ENCODE assay signal across 19 cellular contexts in genomic region chr1:83900530-83900929, GRCh38.
DNase-seq lines count a peak whose midpoint lies in the region; ATAC-seq and TF ChIP-seq lines count a peak whose summit lies in the region.
"Had no signal": no experiment of that assay in that cellular context is flagged by ENCODE, and none has a peak within 500 bp of the region (broad histone marks: within the 10 kb centered on the region; RNA-seq: fewer than 3 reads in every experiment).

No MANE protein-coding gene starts in this region.

- H3K36me3 Mint-ChIP-seq in WTC11, result no peaks in the 10 kb centered on the region

- H3K36me3 ChIP-seq in brain microvascular endothelial cell (replicated peaks), result no peaks in the 10 kb centered on the region

- H3K27me3 Mint-ChIP-seq in WTC11 (ENCODE audit: low read depth), result no peaks in the 10 kb centered on the region

- 0 out of 2 replicates have a peak, but pooled peaks cover 3% of the 10 kb centered on the region for H3K4me1 Mint-ChIP-seq in WTC11

- no peaks in the 10 kb centered on the region for H3K27me3 ChIP-seq in brain microvascular endothelial cell (replicated peaks)
- H3K27me3 ChIP-seq: right atrium auricular region had no signal

- ATAC-seq in WTC11 (no peak), HG03135 (IDR thresholded peaks at IDR 0.05; ENCODE audit: unreplicated experiment) (no peak), HG03159 (IDR thresholded peaks at IDR 0.05; ENCODE audit: unreplicated experiment) (no peak)
- ATAC-seq: activated CD4-positive, CD25-positive, alpha-beta regulatory T cell treated with anti-CD3 and anti-CD28 coated beads, Interleukin-2, amount 50 U/mL, for 24 hours had no signal

- TF ChIP-seq CTCF in brain microvascular endothelial cell (IDR thresholded peaks at IDR 0.05; ENCODE audit: low read depth, low read length, missing control alignments) (no peak), WTC11 (IDR thresholded peaks at IDR 0.05) (no peak)

- DNase-seq in ELR (ENCODE audit: low read depth) (peak; percentile 79), NCI-H226 (peak; percentile 52), brain microvascular endothelial cell (peak; percentile 27), iris pigment epithelial cell (ENCODE audit: low read depth) (peak; percentile 75), WTC11 (ENCODE audit: low spot score) (no peak), NCI-H82 (lab: John Stamatoyannopoulos, UW) (no peak)
- DNase-seq: AML-193; Calu3; cortex of kidney; Kasumi-1; NCI-H1417 treated with DMSO at 0.1 percent for 48 hours; NCI-H345; nucleus accumbens; SIG-M5; stimulated activated CD4-positive, alpha-beta T cell treated with anti-CD3 and anti-CD28 coated beads, Interleukin-1b, Interleukin-23, amount 100 ng/mL, for 48 hours had no signal

- no peak overlapping the region for H3K4me3 Mint-ChIP-seq in WTC11

- no peak overlapping the region for H3K27ac ChIP-seq in brain microvascular endothelial cell
- H3K27ac ChIP-seq: right atrium auricular region had no signal

- CTCF ChIA-PET in WTC11 (lab: Charles Lee), result no interaction called here

- H3K4me3 ChIP-seq in brain microvascular endothelial cell (ENCODE audit: low read depth, low read length), result no peak overlapping the region
- H3K4me3 ChIP-seq: right atrium auricular region had no signal

- in situ Hi-C loops in brain microvascular endothelial cell (cut with HindIII; ENCODE audit: low pct_ligation_motif_present, low sequenced_read_pairs), result loop anchor here (25.0 kb wide), 1 partner anchor 712 kb away; no protein-coding TSS in a partner anchor

- no peaks in the 10 kb centered on the region for H3K9me3 Mint-ChIP-seq in WTC11

- H3K27ac Mint-ChIP-seq in WTC11, result no peak overlapping the region

- POLR2A ChIA-PET in WTC11 (lab: Charles Lee), result no interaction called here

TF ChIP-seq in WTC11, 78 proteins besides CTCF, POLR2A, EP300 and RAD21:
- TF ChIP-seq TEAD1 (CRISPR knock-in tag; IDR thresholded peaks at IDR 0.05), result no peak
- no peak for TF ChIP-seq TEAD4 (CRISPR knock-in tag; IDR thresholded peaks at IDR 0.05)
- TF ChIP-seq NR3C1 (CRISPR knock-in tag; conservative IDR thresholded peaks at IDR 0.05; ENCODE audit: low read depth), result no peak
- TF ChIP-seq SMAD3 (CRISPR knock-in tag; IDR thresholded peaks at IDR 0.05; ENCODE audit: borderline replicate concordance), result no peak
- TF ChIP-seq GABPB1 (CRISPR knock-in tag; IDR thresholded peaks at IDR 0.05), result no peak
- no peak for TF ChIP-seq KAT7 (CRISPR knock-in tag; IDR thresholded peaks at IDR 0.05; ENCODE audit: borderline replicate concordance)
- TF ChIP-seq GTF2I (CRISPR knock-in tag; conservative IDR thresholded peaks at IDR 0.05), result no peak
- TF ChIP-seq ESRRA (CRISPR knock-in tag; IDR thresholded peaks at IDR 0.05; ENCODE audit: borderline replicate concordance), result no peak
- no peak for TF ChIP-seq STAT6 (CRISPR knock-in tag; conservative IDR thresholded peaks at IDR 0.05; ENCODE audit: low read depth)
- no peak for TF ChIP-seq MLX (CRISPR knock-in tag; IDR thresholded peaks at IDR 0.05)
- TF ChIP-seq ZNF416 (CRISPR knock-in tag; IDR thresholded peaks at IDR 0.05), result no peak
- no peak for TF ChIP-seq SOX15 (CRISPR knock-in tag; IDR thresholded peaks at IDR 0.05)
- TF ChIP-seq, protein P1, sequence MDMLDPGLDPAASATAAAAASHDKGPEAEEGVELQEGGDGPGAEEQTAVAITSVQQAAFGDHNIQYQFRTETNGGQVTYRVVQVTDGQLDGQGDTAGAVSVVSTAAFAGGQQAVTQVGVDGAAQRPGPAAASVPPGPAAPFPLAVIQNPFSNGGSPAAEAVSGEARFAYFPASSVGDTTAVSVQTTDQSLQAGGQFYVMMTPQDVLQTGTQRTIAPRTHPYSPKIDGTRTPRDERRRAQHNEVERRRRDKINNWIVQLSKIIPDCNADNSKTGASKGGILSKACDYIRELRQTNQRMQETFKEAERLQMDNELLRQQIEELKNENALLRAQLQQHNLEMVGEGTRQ (CRISPR knock-in tag; IDR thresholded peaks at IDR 0.05), result no peak
- TF ChIP-seq, protein P2, sequence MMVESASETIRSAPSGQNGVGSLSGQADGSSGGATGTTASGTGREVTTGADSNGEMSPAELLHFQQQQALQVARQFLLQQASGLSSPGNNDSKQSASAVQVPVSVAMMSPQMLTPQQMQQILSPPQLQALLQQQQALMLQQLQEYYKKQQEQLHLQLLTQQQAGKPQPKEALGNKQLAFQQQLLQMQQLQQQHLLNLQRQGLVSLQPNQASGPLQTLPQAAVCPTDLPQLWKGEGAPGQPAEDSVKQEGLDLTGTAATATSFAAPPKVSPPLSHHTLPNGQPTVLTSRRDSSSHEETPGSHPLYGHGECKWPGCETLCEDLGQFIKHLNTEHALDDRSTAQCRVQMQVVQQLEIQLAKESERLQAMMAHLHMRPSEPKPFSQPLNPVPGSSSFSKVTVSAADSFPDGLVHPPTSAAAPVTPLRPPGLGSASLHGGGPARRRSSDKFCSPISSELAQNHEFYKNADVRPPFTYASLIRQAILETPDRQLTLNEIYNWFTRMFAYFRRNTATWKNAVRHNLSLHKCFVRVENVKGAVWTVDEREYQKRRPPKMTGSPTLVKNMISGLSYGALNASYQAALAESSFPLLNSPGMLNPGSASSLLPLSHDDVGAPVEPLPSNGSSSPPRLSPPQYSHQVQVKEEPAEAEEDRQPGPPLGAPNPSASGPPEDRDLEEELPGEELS (CRISPR knock-in tag; IDR thresholded peaks at IDR 0.05), result no peak
- TF ChIP-seq HMGA2 (CRISPR knock-in tag; IDR thresholded peaks at IDR 0.05), result no peak
- TF ChIP-seq, protein P3, sequence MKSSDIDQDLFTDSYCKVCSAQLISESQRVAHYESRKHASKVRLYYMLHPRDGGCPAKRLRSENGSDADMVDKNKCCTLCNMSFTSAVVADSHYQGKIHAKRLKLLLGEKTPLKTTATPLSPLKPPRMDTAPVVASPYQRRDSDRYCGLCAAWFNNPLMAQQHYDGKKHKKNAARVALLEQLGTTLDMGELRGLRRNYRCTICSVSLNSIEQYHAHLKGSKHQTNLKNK (CRISPR knock-in tag; IDR thresholded peaks at IDR 0.05), result no peak
- no peak for TF ChIP-seq ARID4B (CRISPR knock-in tag; IDR thresholded peaks at IDR 0.05; ENCODE audit: borderline replicate concordance)
- TF ChIP-seq EMX1 (CRISPR knock-in tag; IDR thresholded peaks at IDR 0.05), result no peak
TF ChIP-seq in WTC11: peak in this region for 0.

Comparison
In these comparisons a context has a peak if more than half of its experiments do, and no peak if none do; other contexts are left out.
1. DNase-seq: peak in ELR (single experiment), NCI-H226 (single experiment), brain microvascular endothelial cell (single experiment) and iris pigment epithelial cell (single experiment); none in WTC11 (single experiment) and NCI-H82 (single experiment).